In genomic region chr17:6374271-6374691, GRCh38 we compare ENCODE assay signal across 10 cellular contexts.
DNase-seq lines count a peak whose midpoint lies in the region; ATAC-seq and TF ChIP-seq lines count a peak whose summit lies in the region.
"Had no signal": no experiment of that assay in that cellular context is flagged by ENCODE, and none has a peak within 500 bp of the region (broad histone marks: within the 10 kb centered on the region; RNA-seq: fewer than 3 reads in every experiment).

No MANE protein-coding gene starts in this region.

- no peaks in the 10 kb centered on the region for H3K9me3 Mint-ChIP-seq in type B pancreatic cell

- H3K4me1 ChIP-seq in tibial nerve, result no peaks in the 10 kb centered on the region

- no peaks in the 10 kb centered on the region for H3K27me3 Mint-ChIP-seq in type B pancreatic cell

- TF ChIP-seq EP300 in tibial nerve (IDR thresholded peaks at IDR 0.05), result no peak

- peak overlapping the region; percentile 92 for H3K27ac Mint-ChIP-seq in type B pancreatic cell
- H3K27ac Mint-ChIP-seq: CD14-positive monocyte had no signal

- no peak overlapping the region for H3K4me3 ChIP-seq in tibial nerve
- H3K4me3 ChIP-seq: coronary artery had no signal

- peak; percentile 6 for DNase-seq in stimulated activated CD4-positive, alpha-beta T cell treated with anti-CD3 and anti-CD28 coated beads, Interleukin-15, amount 100 ng/mL, for 24 hours
- no peak for DNase-seq in stimulated activated CD4-positive, alpha-beta T cell treated with anti-CD3 and anti-CD28 coated beads, Interleukin-1b, Interleukin-23, amount 100 ng/mL, for 48 hours
- peak; percentile 26 to 28 for DNase-seq in activated T-cell treated with anti-CD3 and anti-CD28 coated beads, Interleukin-2, amount 50 U/mL, for 48 hours
- DNase-seq in islet precursor cell, result peak; percentile 95
- DNase-seq in type B pancreatic cell (ENCODE audit: extremely low spot score, unreplicated experiment), result peak; percentile 43
- DNase-seq in tibial nerve (ENCODE audit: low spot score in 2 of 2), result no peak
- no peak for DNase-seq in GM19238 (ENCODE audit: insufficient read length, low spot score)

- H3K9me3 ChIP-seq in tibial nerve, result peaks cover 0 to 16% (median 0%) of the 10 kb centered on the region in 4 donors

- TF ChIP-seq POLR2A in tibial nerve (IDR thresholded peaks at IDR 0.05), result no peak

- peaks cover 14% of the 10 kb centered on the region for H3K4me1 Mint-ChIP-seq in type B pancreatic cell (ENCODE audit: unreplicated experiment)
- H3K4me1 Mint-ChIP-seq: CD14-positive monocyte had no signal

- TF ChIP-seq CTCF in type B pancreatic cell (conservative IDR thresholded peaks at IDR 0.05) (no peak), tibial nerve (IDR thresholded peaks at IDR 0.05) (no peak)

- 2 to 10% methylated on average over 2 of the region's 2 CpGs for WGBS in tibial nerve, 2 donors

- ATAC-seq in GM21529 (IDR thresholded peaks at IDR 0.05; ENCODE audit: unreplicated experiment), result no peak

- no peaks in the 10 kb centered on the region for H3K27me3 ChIP-seq in tibial nerve

- peak overlapping the region; percentile 79 for H3K4me3 Mint-ChIP-seq in type B pancreatic cell

- H3K36me3 Mint-ChIP-seq in type B pancreatic cell, result peaks cover 3% of the 10 kb centered on the region
- H3K36me3 Mint-ChIP-seq: CD14-positive monocyte had no signal

- no peaks in the 10 kb centered on the region for H3K36me3 ChIP-seq in tibial nerve

- no peak overlapping the region for H3K27ac ChIP-seq in tibial nerve
- H3K27ac ChIP-seq: coronary artery had no signal

Comparison
In these comparisons a context has a peak if more than half of its experiments do, and no peak if none do; other contexts are left out.
1. DNase-seq: peak in stimulated activated CD4-positive, alpha-beta T cell treated with anti-CD3 and anti-CD28 coated beads, Interleukin-15, amount 100 ng/mL, for 24 hours (single experiment), activated T-cell treated with anti-CD3 and anti-CD28 coated beads, Interleukin-2, amount 50 U/mL, for 48 hours (2 of 2), islet precursor cell (single experiment) and type B pancreatic cell (single experiment); none in stimulated activated CD4-positive, alpha-beta T cell treated with anti-CD3 and anti-CD28 coated beads, Interleukin-1b, Interleukin-23, amount 100 ng/mL, for 48 hours (single experiment), tibial nerve (0 of 2) and GM19238 (single experiment).